In genomic region chr7:42961182-42961581, GRCh38 we compare ENCODE assay signal across 17 cellular contexts. TPM values are rescaled to one million over a fixed set of nuclear protein-coding genes. Genes with fewer than 3 reads are reported as not detected.
DNase-seq lines count a peak whose midpoint lies in the region; ATAC-seq, FAIRE-seq and TF ChIP-seq lines count a peak whose summit lies in the region.
"Had no signal": no experiment of that assay in that cellular context is flagged by ENCODE, and none has a peak within 500 bp of the region (broad histone marks: within the 10 kb centered on the region; RNA-seq: fewer than 3 reads in every experiment).

No MANE protein-coding gene starts in this region.

- peaks cover 25% of the 10 kb centered on the region for H3K36me3 Mint-ChIP-seq in endodermal cell (ENCODE audit: low read depth)
- no peaks in the 10 kb centered on the region for H3K36me3 Mint-ChIP-seq in activated CD8-positive, alpha-beta memory T cell treated with anti-CD3 and anti-CD28 coated beads, Interleukin-2, amount 10 ng/mL, durations not matched to agents 7 days and 5 days
- H3K36me3 Mint-ChIP-seq: CD8-positive, alpha-beta T cell; IgD-negative memory B cell had no signal

- H3K9me2 ChIP-seq in OCI-LY7 (ENCODE audit: insufficient read depth, low read length) = no peaks in the 10 kb centered on the region

- no peaks in the 10 kb centered on the region for H3K79me2 ChIP-seq in OCI-LY7 (ENCODE audit: insufficient read depth, low read depth, low read length)

- no peak overlapping the region for H3K4me2 ChIP-seq in OCI-LY7 (ENCODE audit: low read length)
- H3K4me2 ChIP-seq: A549 had no signal

- no peak for FAIRE-seq in H54 (lab: Jason Lieb, UNC)
- FAIRE-seq: A549 had no signal

- peak overlapping the region; percentile 10; the same call in 1 of the 2 replicates for H2AFZ ChIP-seq in OCI-LY7 (ENCODE audit: low read length)

- CTCF ChIA-PET in OCI-LY7 (lab: Charles Lee; ENCODE audit: unreplicated experiment) = no interaction called here
- CTCF ChIA-PET in activated CD8-positive, alpha-beta memory T cell treated with anti-CD3 and anti-CD28 coated beads, Interleukin-2, amount 10 ng/mL, durations not matched to agents 7 days and 5 days (lab: Charles Lee) = interaction anchor here (1.0 kb wide), 1 partner anchor 147 kb away, joined by 3 read pairs; no protein-coding TSS in a partner anchor

- ATAC-seq in GM18868 (IDR thresholded peaks at IDR 0.05; ENCODE audit: unreplicated experiment) = peak; percentile 14
- ATAC-seq in GM21447 (IDR thresholded peaks at IDR 0.05; ENCODE audit: unreplicated experiment) = peak; percentile 9
- ATAC-seq in GM19467 (IDR thresholded peaks at IDR 0.05; ENCODE audit: unreplicated experiment) = no peak
- no peak for ATAC-seq in activated CD8-positive, alpha-beta memory T cell treated with anti-CD3 and anti-CD28 coated beads, Interleukin-2, amount 10 ng/mL, durations not matched to agents 7 days and 5 days
- ATAC-seq: A549; CD8-positive, alpha-beta T cell had no signal

- no peak overlapping the region for H3K27ac Mint-ChIP-seq in endodermal cell
- H3K27ac Mint-ChIP-seq in activated CD8-positive, alpha-beta memory T cell treated with anti-CD3 and anti-CD28 coated beads, Interleukin-2, amount 10 ng/mL, durations not matched to agents 7 days and 5 days = no peak overlapping the region
- H3K27ac Mint-ChIP-seq: CD8-positive, alpha-beta T cell; IgD-negative memory B cell had no signal

- H3K4me1 Mint-ChIP-seq in endodermal cell = peaks cover 27% of the 10 kb centered on the region
- H3K4me1 Mint-ChIP-seq in activated CD8-positive, alpha-beta memory T cell treated with anti-CD3 and anti-CD28 coated beads, Interleukin-2, amount 10 ng/mL, durations not matched to agents 7 days and 5 days = peaks cover 2% of the 10 kb centered on the region
- H3K4me1 Mint-ChIP-seq: IgD-negative memory B cell had no signal

- peaks cover 57% of the 10 kb centered on the region for H3K9me3 Mint-ChIP-seq in endodermal cell
- peaks cover 2% of the 10 kb centered on the region for H3K9me3 Mint-ChIP-seq in activated CD8-positive, alpha-beta memory T cell treated with anti-CD3 and anti-CD28 coated beads, Interleukin-2, amount 10 ng/mL, durations not matched to agents 7 days and 5 days (ENCODE audit: low read depth)

- H3K4me1 ChIP-seq in OCI-LY7 (ENCODE audit: insufficient read depth, low read length, poor library complexity, severe bottlenecking) = no peaks in the 10 kb centered on the region
- peaks cover 13% of the 10 kb centered on the region for H3K4me1 ChIP-seq in endodermal cell (ENCODE audit: control insufficient read depth, insufficient read depth, low read length)
- H3K4me1 ChIP-seq: A549, BE2C, HAP-1 had no signal

- no peak overlapping the region for H3K4me3 ChIP-seq in OCI-LY7 (ENCODE audit: low read depth, low read length, poor library complexity, severe bottlenecking)
- peak overlapping the region; percentile 72 for H3K4me3 ChIP-seq in endodermal cell (ENCODE audit: low read length)
- H3K4me3 ChIP-seq: A549, HAP-1 had no signal

- no peak overlapping the region for H3K9ac ChIP-seq in endodermal cell (ENCODE audit: extremely low read depth, low read length, poor library complexity, severe bottlenecking)

- no peaks in the 10 kb centered on the region for H3K27me3 Mint-ChIP-seq in endodermal cell (ENCODE audit: insufficient read depth)
- peaks cover 15% of the 10 kb centered on the region for H3K27me3 Mint-ChIP-seq in activated CD8-positive, alpha-beta memory T cell treated with anti-CD3 and anti-CD28 coated beads, Interleukin-2, amount 10 ng/mL, durations not matched to agents 7 days and 5 days

- H3K36me3 ChIP-seq in OCI-LY7 (ENCODE audit: insufficient read depth, low read length) = no peaks in the 10 kb centered on the region; the same call in 1 of the 2 replicates
- H3K36me3 ChIP-seq in endodermal cell (ENCODE audit: control insufficient read depth, insufficient read depth, low read length) = no peaks in the 10 kb centered on the region
- H3K36me3 ChIP-seq: BE2C, HAP-1 had no signal

- no peak for DNase-seq in OCI-LY7 (ENCODE audit: low spot score)
- no peak for DNase-seq in endodermal cell
- no peak for DNase-seq in H54 (ENCODE audit: insufficient read length, low spot score)
- DNase-seq in activated CD8-positive, alpha-beta memory T cell treated with anti-CD3 and anti-CD28 coated beads, Interleukin-2, amount 10 ng/mL, durations not matched to agents 7 days and 5 days = no peak
- DNase-seq: BE2C; CD8-positive, alpha-beta T cell; COR-L47; DND-41; GDM1; GOT3 had no signal

- H3K27me3 ChIP-seq in endodermal cell (ENCODE audit: control insufficient read depth, insufficient read depth, low read length, poor library complexity, severe bottlenecking) = no peaks in the 10 kb centered on the region
- H3K27me3 ChIP-seq: BE2C had no signal

- no peak for TF ChIP-seq CTCF in OCI-LY7 (conservative IDR thresholded peaks at IDR 0.05; ENCODE audit: low read length)
- TF ChIP-seq CTCF in endodermal cell (conservative IDR thresholded peaks at IDR 0.05) = no peak

- intact Hi-C loops in OCI-LY7 (cut with micrococcal nuclease; ENCODE audit: unreplicated experiment) = no loop called here

- no peak overlapping the region for H3K4me3 Mint-ChIP-seq in endodermal cell
- no peak overlapping the region for H3K4me3 Mint-ChIP-seq in activated CD8-positive, alpha-beta memory T cell treated with anti-CD3 and anti-CD28 coated beads, Interleukin-2, amount 10 ng/mL, durations not matched to agents 7 days and 5 days
- H3K4me3 Mint-ChIP-seq: CD8-positive, alpha-beta T cell; IgD-negative memory B cell had no signal

- TF ChIP-seq POLR2A in H54 (IDR thresholded peaks at IDR 0.05; ENCODE audit: low read depth, low read length) = no peak

- no peaks in the 10 kb centered on the region for H4K20me1 ChIP-seq in OCI-LY7 (ENCODE audit: insufficient read depth, low read length)

- BruUV-seq in OCI-LY7 (replicated peaks; lab: Mats Ljungman, UMichigan) = no TSS peak

- H3K9me3 ChIP-seq in OCI-LY7 (ENCODE audit: low read length) (peaks cover 19% of the 10 kb centered on the region), endodermal cell (ENCODE audit: control insufficient read depth, low read length) (peaks cover 62% of the 10 kb centered on the region)
- H3K9me3 ChIP-seq: A549, BE2C, HAP-1 had no signal

- POLR2A ChIA-PET in OCI-LY7 (lab: Charles Lee) = interaction anchor here (0.5 to 1.0 kb wide), 3 partner anchors 15 to 83 kb away, joined by 3 to 6 read pairs (median 3); no protein-coding TSS in a partner anchor

- H3K27ac ChIP-seq in OCI-LY7 (ENCODE audit: low read depth, low read length, poor library complexity, severe bottlenecking) (no peak overlapping the region), endodermal cell (ENCODE audit: low read depth, low read length) (no peak overlapping the region)
- H3K27ac ChIP-seq: A549, C4-2B had no signal

- WGBS in endodermal cell (ENCODE audit: insufficient coverage in 1 of 2, insufficient read length in 1 of 2), 2 experiments = 83% methylated on average over 2 of the region's 2 CpGs; no CpG with 5 or more reads in 1 of the 2 experiments

RNA-seq across cellular contexts. Expression of gene MRPL32, which starts 29.0 kb away (rescaled TPM):
- 61.8 and 89.7 TPM in 2 replicates for total RNA-seq in OCI-LY7 (2014; rRNA removed; shearing (Covaris generic))
- 55.7 and 59.7 TPM in 2 replicates for total RNA-seq in OCI-LY7 (2022)
- 10 to 100 TPM; 88.6 to 97.0 TPM for total RNA-seq in endodermal cell
- polyA plus RNA-seq in endodermal cell (2013, experiment 1 of 2) = 69.7 TPM
- 65.0 TPM for polyA plus RNA-seq in endodermal cell (2013, experiment 2 of 2)
- total RNA-seq in activated CD8-positive, alpha-beta memory T cell treated with anti-CD3 and anti-CD28 coated beads, Interleukin-2, amount 10 ng/mL, durations not matched to agents 7 days and 5 days = 10 to 100 TPM; 48.5 to 54.4 TPM

RNA-seq across cellular contexts. Expression of gene PSMA2, which starts 29.2 kb away (rescaled TPM):
- 40.2 and 45.7 TPM in 2 replicates for total RNA-seq in OCI-LY7 (2014; rRNA removed; shearing (Covaris generic))
- total RNA-seq in OCI-LY7 (2022) (101 and 145 TPM in 2 replicates), endodermal cell (100 to 1,000 TPM; 163 to 191 TPM)
- polyA plus RNA-seq in endodermal cell (2013, experiment 1 of 2) = 197 TPM
- polyA plus RNA-seq in endodermal cell (2013, experiment 2 of 2) = 183 TPM
- 100 to 1,000 TPM; 135 to 158 TPM for total RNA-seq in activated CD8-positive, alpha-beta memory T cell treated with anti-CD3 and anti-CD28 coated beads, Interleukin-2, amount 10 ng/mL, durations not matched to agents 7 days and 5 days

RNA-seq across cellular contexts. Expression of gene C7orf25, which starts 49.3 kb away (rescaled TPM):
- total RNA-seq in OCI-LY7 (2014; rRNA removed; shearing (Covaris generic)) = 2.3 and 6.0 TPM in 2 replicates
- 7.3 and 9.1 TPM in 2 replicates for total RNA-seq in OCI-LY7 (2022)
- 1 to 10 TPM; 3.2 to 4.8 TPM for total RNA-seq in endodermal cell
- 2.5 TPM for polyA plus RNA-seq in endodermal cell (2013, experiment 1 of 2)
- polyA plus RNA-seq in endodermal cell (2013, experiment 2 of 2) = 3.2 TPM
- 1 to 10 TPM; 5.9 to 6.8 TPM for total RNA-seq in activated CD8-positive, alpha-beta memory T cell treated with anti-CD3 and anti-CD28 coated beads, Interleukin-2, amount 10 ng/mL, durations not matched to agents 7 days and 5 days

Comparison
In these comparisons a context has a peak if more than half of its experiments do, and no peak if none do; other contexts are left out.
1. ATAC-seq: peak in GM18868 (single experiment) and GM21447 (single experiment); none in GM19467 (single experiment) and activated CD8-positive, alpha-beta memory T cell treated with anti-CD3 and anti-CD28 coated beads, Interleukin-2, amount 10 ng/mL, durations not matched to agents 7 days and 5 days (single experiment).